18 cellular contexts compared by ENCODE assay signal in genomic region chr18:12001400-12001799, GRCh38. TPM values are rescaled to one million over a fixed set of nuclear protein-coding genes. Genes with fewer than 3 reads are reported as not detected.
A peak's percentile ranks its signal among the peaks of the same experiment; 100 is the strongest.
DNase-seq lines count a peak whose midpoint lies in the region; ATAC-seq and TF ChIP-seq lines count a peak whose summit lies in the region.
"Had no signal": no experiment of that assay in that cellular context is flagged by ENCODE, and none has a peak within 500 bp of the region (broad histone marks: within the 10 kb centered on the region; RNA-seq: fewer than 3 reads in every experiment).

No MANE protein-coding gene starts in this region.

- 28% methylated on average over 6 of the region's 6 CpGs for WGBS in body of pancreas, 2 donors
- WGBS in esophagus squamous epithelium, 2 donors: 82 to 86% methylated on average over 4 to 6 of the region's 6 CpGs
- 83 to 93% methylated on average over 6 of the region's 6 CpGs for WGBS in GM23248 (ENCODE audit: low coverage in 1 of 2, low lambda C conversion rate in 2 of 2, missing lambda C conversion rate in 2 of 2), 2 experiments

- H3K9me3 ChIP-seq in body of pancreas (no peaks in the 10 kb centered on the region), esophagus squamous epithelium (no peaks in the 10 kb centered on the region), GM23248 (ENCODE audit: low read depth) (no peaks in the 10 kb centered on the region)

- no peak overlapping the region for H2AFZ ChIP-seq in GM23248

- H3K4me1 Mint-ChIP-seq in nephron (peaks cover 39% of the 10 kb centered on the region), progenitor cell of endocrine pancreas (ENCODE audit: low read depth) (peaks cover 19% of the 10 kb centered on the region)
- H3K4me1 Mint-ChIP-seq: CD8-positive, alpha-beta memory T cell had no signal

- H3K4me3 Mint-ChIP-seq in nephron (no peak overlapping the region), progenitor cell of endocrine pancreas (ENCODE audit: low read depth) (no peak overlapping the region)
- H3K4me3 Mint-ChIP-seq: CD8-positive, alpha-beta memory T cell; H9 had no signal

- H3K27me3 Mint-ChIP-seq in nephron (ENCODE audit: low read depth) (peaks cover 3% of the 10 kb centered on the region), progenitor cell of endocrine pancreas (no peaks in the 10 kb centered on the region)
- H3K27me3 Mint-ChIP-seq: CD8-positive, alpha-beta memory T cell had no signal

- ATAC-seq in body of pancreas (peak; percentile 47), left colon (peak; percentile 46)

- intact Hi-C loops in body of pancreas (cut with DNase I): loop anchor here (5.0 kb wide), 1 partner anchor 59 kb away; no protein-coding TSS in a partner anchor
- intact Hi-C loops in left colon (cut with DNase I, micrococcal nuclease): no loop called here
- intact Hi-C loops in esophagus squamous epithelium (cut with DNase I): no loop called here

- H3K27ac Mint-ChIP-seq in nephron (peak overlapping the region in 2 of 3 experiments; percentile 63 to 91), progenitor cell of endocrine pancreas (no peak overlapping the region)
- H3K27ac Mint-ChIP-seq: CD8-positive, alpha-beta memory T cell; H9 had no signal

- no peaks in the 10 kb centered on the region for H3K79me2 ChIP-seq in GM23248 (ENCODE audit: insufficient read depth)

- H3K27ac ChIP-seq in body of pancreas (peak overlapping the region; percentile 79 to 98 (median 90)), esophagus squamous epithelium (no peak overlapping the region), GM23248 (no peak overlapping the region)

- in situ Hi-C loops in GM23248 (cut with MboI): loop anchor here (10.0 kb wide), 1 partner anchor 267 kb away; no protein-coding TSS in a partner anchor

- H3K9ac ChIP-seq in GM23248: no peak overlapping the region

- H3K27me3 ChIP-seq in body of pancreas: no peaks in the 10 kb centered on the region
- no peaks in the 10 kb centered on the region for H3K27me3 ChIP-seq in esophagus squamous epithelium
- no peaks in the 10 kb centered on the region for H3K27me3 ChIP-seq in GM23248 (replicated peaks; ENCODE audit: insufficient read depth)

- no peaks in the 10 kb centered on the region for H3K36me3 ChIP-seq in body of pancreas (replicated peaks in 1 of 2; ENCODE audit: insufficient read depth in 1 of 2, low read depth in 2 of 2)
- peaks cover 7 to 72% (median 10%) of the 10 kb centered on the region in 3 donors for H3K36me3 ChIP-seq in esophagus squamous epithelium
- no peaks in the 10 kb centered on the region for H3K36me3 ChIP-seq in GM23248 (ENCODE audit: low read depth)

- H3F3A ChIP-seq in GM23248 (ENCODE audit: insufficient read depth): 0 out of 2 replicates have a peak, but pooled peaks cover 3% of the 10 kb centered on the region

- peak in 2 of 3 donors; percentile 27 to 45 for TF ChIP-seq POLR2A in body of pancreas (IDR thresholded peaks at IDR 0.05)
- TF ChIP-seq POLR2A in esophagus squamous epithelium (IDR thresholded peaks at IDR 0.05): no peak

- H3K4me3 ChIP-seq in body of pancreas (no peak overlapping the region), esophagus squamous epithelium (no peak overlapping the region), GM23248 (no peak overlapping the region)

- H3K9me2 ChIP-seq in GM23248 (ENCODE audit: insufficient read depth): no peaks in the 10 kb centered on the region

- H3K4me2 ChIP-seq in GM23248 (ENCODE audit: unreplicated experiment): no peak overlapping the region

- no peak for TF ChIP-seq CTCF in body of pancreas (IDR thresholded peaks at IDR 0.05)
- TF ChIP-seq CTCF in nephron (IDR thresholded peaks at IDR 0.05; ENCODE audit: unreplicated experiment in 3 of 3): no peak
- no peak for TF ChIP-seq CTCF in progenitor cell of endocrine pancreas (IDR thresholded peaks at IDR 0.05; ENCODE audit: unreplicated experiment)
- TF ChIP-seq CTCF in esophagus squamous epithelium (IDR thresholded peaks at IDR 0.05): no peak

- H3K4me1 ChIP-seq in body of pancreas (peaks cover 95% of the 10 kb centered on the region), esophagus squamous epithelium (peaks cover 8 to 71% (median 25%) of the 10 kb centered on the region in 3 donors), GM23248 (ENCODE audit: insufficient read depth) (peaks cover 7% of the 10 kb centered on the region; the same call in 1 of the 2 replicates)

- DNase-seq in body of pancreas: peak in 3 of 4 donors; percentile 59 to 73 (median 65)
- DNase-seq in left colon: no peak
- DNase-seq in progenitor cell of endocrine pancreas (ENCODE audit: low spot score, unreplicated experiment): no peak
- DNase-seq in esophagus squamous epithelium (lab: John Stamatoyannopoulos, UW): no peak
- DNase-seq in NCI-H146 (lab: John Stamatoyannopoulos, UW): no peak
- no peak for DNase-seq in GM23248
- DNase-seq: C1 segment of cervical spinal cord; CD8-positive, alpha-beta memory T cell; H9; IMR-90; NCI-H1417 treated with DMSO at 0.1 percent for 48 hours; NCI-H1930; NCI-H226; NCI-H524; NCI-H82; RPMI8226; SIG-M5 had no signal

- peaks cover 15% of the 10 kb centered on the region for H3K36me3 Mint-ChIP-seq in nephron (ENCODE audit: low read depth)
- H3K36me3 Mint-ChIP-seq in progenitor cell of endocrine pancreas (ENCODE audit: insufficient read depth): peaks cover 6% of the 10 kb centered on the region

- no peaks in the 10 kb centered on the region for H3K9me3 Mint-ChIP-seq in nephron
- no peaks in the 10 kb centered on the region for H3K9me3 Mint-ChIP-seq in progenitor cell of endocrine pancreas (ENCODE audit: low read depth)
- H3K9me3 Mint-ChIP-seq: CD8-positive, alpha-beta memory T cell; H9 had no signal

- no peaks in the 10 kb centered on the region for H4K20me1 ChIP-seq in GM23248 (ENCODE audit: insufficient read depth)

RNA-seq across cellular contexts. Expression of gene IMPA2, which starts 20.1 kb away (rescaled TPM):
- total RNA-seq in body of pancreas (100 to 1,000 TPM; 269 to 446 TPM), left colon (100 to 1,000 TPM; 114 to 135 TPM), progenitor cell of endocrine pancreas (53.4 and 58.8 TPM in 2 replicates), esophagus squamous epithelium (100 to 1,000 TPM; 121 to 235 (median 164) TPM)
- total RNA-seq in GM23248 (2014; rRNA removed; shearing (Covaris generic)): 11.1 and 13.0 TPM in 2 replicates
- 8.0 and 8.1 TPM in 2 replicates for polyA plus RNA-seq in GM23248 (2016; fragmentation: Nextera tagmentation; extraction: Ambion mirVana)

Comparison
In these comparisons a context has a peak if more than half of its experiments do, and no peak if none do; other contexts are left out.
1. DNase-seq: peak in body of pancreas (3 of 4); none in left colon (0 of 2), progenitor cell of endocrine pancreas (single experiment), esophagus squamous epithelium (single experiment), NCI-H146 (single experiment) and GM23248 (single experiment).
2. H3K27ac ChIP-seq: peak in body of pancreas (4 of 4); none in esophagus squamous epithelium (0 of 4) and GM23248 (single experiment).
3. POLR2A ChIP-seq: peak in body of pancreas (2 of 3); none in esophagus squamous epithelium (0 of 4).